ENCODE assay signal across 24 cellular contexts in the genomic region with DNA sequence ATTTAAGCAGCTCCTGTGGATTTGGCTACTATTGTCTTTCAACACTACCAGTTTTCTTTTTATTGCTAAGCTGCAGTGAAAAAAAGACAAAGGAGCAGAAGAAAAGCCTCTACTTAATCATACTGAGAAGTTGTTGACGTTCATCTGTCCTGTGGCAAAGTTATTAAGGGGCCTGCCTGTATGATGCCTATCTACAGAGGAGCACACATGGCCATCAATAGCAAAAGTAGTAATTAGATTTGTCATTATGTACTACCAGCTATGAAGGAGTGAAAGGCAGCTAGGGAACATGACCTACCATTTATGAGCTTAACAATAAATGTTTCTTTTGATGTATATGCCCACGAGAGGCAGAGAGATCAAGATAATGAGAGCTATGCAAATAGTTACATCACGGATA.
DNase-seq lines count a peak whose midpoint lies in the region; ATAC-seq, FAIRE-seq and TF ChIP-seq lines count a peak whose summit lies in the region.
"Had no signal": no experiment of that assay in that cellular context is flagged by ENCODE, and none has a peak within 500 bp of the region (broad histone marks: within the 10 kb centered on the region; RNA-seq: fewer than 3 reads in every experiment).

No MANE protein-coding gene starts in this region.

- POLR2A ChIA-PET in HEK293 (lab: Yijun Ruan, JAX) (no interaction called here), GM12878 (lab: Charles Lee) (interaction anchor here (0.6 to 0.9 kb wide), 2 partner anchors 10 to 604 kb away, joined by 3 to 4 read pairs; no protein-coding TSS in a partner anchor)

- H4K20me1 ChIP-seq in GM12878 (ENCODE audit: control insufficient read depth, insufficient read depth) = no peaks in the 10 kb centered on the region

- TF ChIP-seq EP300 in GM12878 (IDR thresholded peaks at IDR 0.05; ENCODE audit: borderline replicate concordance in 1 of 2, control insufficient read depth in 1 of 2, low read depth in 2 of 2, low read length in 2 of 2) = no peak

- H3K9me3 ChIP-seq in HEK293 (ENCODE audit: control insufficient read depth, insufficient read depth, low read depth, low read length) (no peaks in the 10 kb centered on the region), GM12878 (replicated peaks; ENCODE audit: control insufficient read depth, insufficient read depth, low read length) (no peaks in the 10 kb centered on the region)
- H3K9me3 ChIP-seq: BE2C, HAP-1, MG63 had no signal

- no peak for TF ChIP-seq RAD21 in GM12878 (IDR thresholded peaks at IDR 0.05; ENCODE audit: insufficient read depth, low read depth, low read length)

- TF ChIP-seq POLR2A in GM12878 (IDR thresholded peaks at IDR 0.05; ENCODE audit: low read depth, low read length) = no peak

- in situ Hi-C loops in GM12878 (cut with MboI) = no loop called here

- BruUV-seq in GM12878 (replicated peaks; lab: Mats Ljungman, UMichigan) = no TSS peak

- FAIRE-seq in GM12878 (lab: Jason Lieb, UNC) = no peak
- FAIRE-seq: G401.6 had no signal

- H3K4me2 ChIP-seq in GM12878 (ENCODE audit: control insufficient read depth, insufficient read depth) = no peak overlapping the region

- TF ChIP-seq CTCF in HEK293 (tag by site-specific recombination; IDR thresholded peaks at IDR 0.05) (no peak), GM12878 (IDR thresholded peaks at IDR 0.05 in 2 of 3, conservative IDR thresholded peaks at IDR 0.05 in 1 of 3; ENCODE audit: control insufficient read depth in 2 of 3, extremely low read depth in 1 of 3, insufficient read depth in 1 of 3, low read depth in 3 of 3, low read length in 3 of 3) (no peak)

- CTCF ChIA-PET in HEK293 (lab: Yijun Ruan, JAX) (no interaction called here), GM12878 (lab: Yijun Ruan, JAX) (interaction anchor here (0.6 to 1.8 kb wide), 4 partner anchors 9 to 74 kb away, joined by 3 to 7 read pairs (median 5); no protein-coding TSS in a partner anchor)

- H3K36me3 ChIP-seq in HEK293 (ENCODE audit: control insufficient read depth in 2 of 2, insufficient read depth in 1 of 2, low read length in 2 of 2) (no peaks in the 10 kb centered on the region), GM12878 (ENCODE audit: control insufficient read depth in 2 of 2, insufficient read depth in 2 of 2, low read length in 1 of 2) (no peaks in the 10 kb centered on the region)
- H3K36me3 ChIP-seq: BE2C, HAP-1, MG63 had no signal

- H3K4me1 ChIP-seq in HEK293 (ENCODE audit: control insufficient read depth, insufficient read depth, low read length) = no peaks in the 10 kb centered on the region
- H3K4me1 ChIP-seq in GM12878 (ENCODE audit: control insufficient read depth, insufficient read depth, low read length) = no peaks in the 10 kb centered on the region
- H3K4me1 ChIP-seq: BE2C, HAP-1 had no signal

- peak; percentile 85 for ATAC-seq in GM12878
- ATAC-seq in HG02759 (IDR thresholded peaks at IDR 0.05; ENCODE audit: unreplicated experiment) = no peak

- SMC1A ChIA-PET in GM12878 (lab: Charles Lee; ENCODE audit: uncharacterized antibody, unreplicated experiment) = interaction anchor here (0.6 to 2.2 kb wide), 4 partner anchors 9 to 217 kb away, joined by 3 to 17 read pairs (median 3); no protein-coding TSS in a partner anchor

- intact Hi-C loops in GM12878 (cut with micrococcal nuclease; ENCODE audit: unreplicated experiment) = no loop called here

- no peak overlapping the region for H3K9ac ChIP-seq in GM12878 (ENCODE audit: control insufficient read depth, insufficient read depth, low read length)
- H3K9ac ChIP-seq: GM23248 had no signal

- no peak overlapping the region for H3K4me3 ChIP-seq in HEK293 (ENCODE audit: low read depth, low read length)
- H3K4me3 ChIP-seq in GM12878 = no peak overlapping the region
- H3K4me3 ChIP-seq: GM23248, HAP-1, MG63, SK-N-MC had no signal

- no peak overlapping the region; the same call in 1 of the 2 replicates for H2AFZ ChIP-seq in GM12878 (ENCODE audit: control insufficient read depth, low read depth, low read length)
- H2AFZ ChIP-seq: GM23248 had no signal

- H3K27me3 ChIP-seq in GM12878 (replicated peaks in 1 of 2; ENCODE audit: control insufficient read depth in 2 of 2, insufficient read depth in 2 of 2, low read length in 1 of 2) = no peaks in the 10 kb centered on the region
- H3K27me3 ChIP-seq: BE2C, MG63 had no signal

- RAD21 ChIA-PET in GM12878 (lab: Charles Lee; ENCODE audit: unreplicated experiment) = interaction anchor here (0.9 to 2.3 kb wide), 3 partner anchors 9 to 18 kb away, joined by 3 to 5 read pairs (median 4); no protein-coding TSS in a partner anchor

- 33% methylated on average over 3 of the region's 3 CpGs for WGBS in GM12878 (ENCODE audit: insufficient coverage, insufficient replicate concordance, low lambda C conversion rate, missing lambda C conversion rate)

- peak; percentile 0 to 53 for DNase-seq in NCI-H2081 (lab: John Stamatoyannopoulos, UW)
- no peak for DNase-seq in NCI-H2081 treated with DMSO at 0.1 percent for 48 hours (lab: John Stamatoyannopoulos, UW)
- DNase-seq in NCI-H2227 (lab: John Stamatoyannopoulos, UW; ENCODE audit: unreplicated experiment) = peak; percentile 47
- no peak for DNase-seq in GM12878 (ENCODE audit: low read depth, low spot score)
- DNase-seq in NCI-H226 = no peak
- no peak for DNase-seq in HuH-7 (ENCODE audit: low spot score)
- DNase-seq: BE2C; CD4-positive, CD25-positive, alpha-beta regulatory T cell; COR-L47; DND-41; GM23248; Karpas-422; MG63; NCI-H1092; NCI-H187; NCI-H2171 treated with DMSO at 0.1 percent for 48 hours; NCI-H526; OCI-M1; SHP77 had no signal

- H3K27ac ChIP-seq in HEK293 (ENCODE audit: extremely low read depth, low read depth, low read length) (no peak overlapping the region), GM12878 (ENCODE audit: control insufficient read depth, insufficient read depth) (no peak overlapping the region)
- H3K27ac ChIP-seq: GM23248, SK-N-MC had no signal

- H3K79me2 ChIP-seq in GM12878 (ENCODE audit: control insufficient read depth, insufficient read depth, low read length) = no peaks in the 10 kb centered on the region

TF ChIP-seq in HEK293, 187 proteins besides CTCF, POLR2A, EP300 and RAD21:
- TF ChIP-seq SP7 (tag by site-specific recombination; IDR thresholded peaks at IDR 0.05) = peak; percentile 21; the same call in 1 of the 2 replicates
- TF ChIP-seq TCF7L2 (IDR thresholded peaks at IDR 0.05; ENCODE audit: borderline replicate concordance, low read depth, low read length) = peak; percentile 70; the same call in 1 of the 2 replicates
- TF ChIP-seq, protein P1, sequence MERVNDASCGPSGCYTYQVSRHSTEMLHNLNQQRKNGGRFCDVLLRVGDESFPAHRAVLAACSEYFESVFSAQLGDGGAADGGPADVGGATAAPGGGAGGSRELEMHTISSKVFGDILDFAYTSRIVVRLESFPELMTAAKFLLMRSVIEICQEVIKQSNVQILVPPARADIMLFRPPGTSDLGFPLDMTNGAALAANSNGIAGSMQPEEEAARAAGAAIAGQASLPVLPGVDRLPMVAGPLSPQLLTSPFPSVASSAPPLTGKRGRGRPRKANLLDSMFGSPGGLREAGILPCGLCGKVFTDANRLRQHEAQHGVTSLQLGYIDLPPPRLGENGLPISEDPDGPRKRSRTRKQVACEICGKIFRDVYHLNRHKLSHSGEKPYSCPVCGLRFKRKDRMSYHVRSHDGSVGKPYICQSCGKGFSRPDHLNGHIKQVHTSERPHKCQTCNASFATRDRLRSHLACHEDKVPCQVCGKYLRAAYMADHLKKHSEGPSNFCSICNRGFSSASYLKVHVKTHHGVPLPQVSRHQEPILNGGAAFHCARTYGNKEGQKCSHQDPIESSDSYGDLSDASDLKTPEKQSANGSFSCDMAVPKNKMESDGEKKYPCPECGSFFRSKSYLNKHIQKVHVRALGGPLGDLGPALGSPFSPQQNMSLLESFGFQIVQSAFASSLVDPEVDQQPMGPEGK (tag by site-specific recombination; IDR thresholded peaks at IDR 0.05) = no peak

TF ChIP-seq in GM12878, 131 proteins besides CTCF, POLR2A, EP300 and RAD21 (continues in another document):
- TF ChIP-seq GATAD2B (conservative IDR thresholded peaks at IDR 0.05; ENCODE audit: low read depth) (no peak), MTA2 (IDR thresholded peaks at IDR 0.05; ENCODE audit: low read depth) (peak; percentile 90), BCL11A (IDR thresholded peaks at IDR 0.05; ENCODE audit: low read depth, low read length) (peak; percentile 33; the same call in 1 of the 2 replicates), ASH2L (IDR thresholded peaks at IDR 0.05; ENCODE audit: borderline replicate concordance, low read depth) (no peak), STAT1 (conservative IDR thresholded peaks at IDR 0.05) (no peak), RB1 (IDR thresholded peaks at IDR 0.05; ENCODE audit: borderline replicate concordance) (no peak), YY1 (IDR thresholded peaks at IDR 0.05; ENCODE audit: low read depth, low read length) (no peak), EGR1 (IDR thresholded peaks at IDR 0.05; ENCODE audit: borderline replicate concordance in 1 of 2, low read depth in 2 of 2, low read length in 2 of 2) (no peak), TCF7 (IDR thresholded peaks at IDR 0.05; ENCODE audit: borderline replicate concordance) (no peak), CREM (IDR thresholded peaks at IDR 0.05; ENCODE audit: low read depth) (no peak), ZNF384 (IDR thresholded peaks at IDR 0.05; ENCODE audit: borderline replicate concordance, low read depth, low read length) (no peak), ZNF207 (IDR thresholded peaks at IDR 0.05; ENCODE audit: borderline replicate concordance) (no peak), NFYA (IDR thresholded peaks at IDR 0.05; ENCODE audit: borderline replicate concordance, low read depth, low read length) (no peak), SPI1 (IDR thresholded peaks at IDR 0.05; ENCODE audit: borderline replicate concordance, insufficient read depth, low read depth, low read length) (no peak), CHD1 (IDR thresholded peaks at IDR 0.05; ENCODE audit: low read depth, low read length) (no peak), TARDBP (IDR thresholded peaks at IDR 0.05; ENCODE audit: borderline replicate concordance) (no peak), WRNIP1 (IDR thresholded peaks at IDR 0.05; ENCODE audit: borderline replicate concordance, low read depth, low read length) (no peak), NBN (IDR thresholded peaks at IDR 0.05) (no peak), SREBF1 (IDR thresholded peaks at IDR 0.05; ENCODE audit: low read length) (no peak), DPF2 (IDR thresholded peaks at IDR 0.05) (0 out of 2 replicates have a peak, but pooled peaks have one; percentile 25)

Comparison
In these comparisons a context has a peak if more than half of its experiments do, and no peak if none do; other contexts are left out.
1. DNase-seq: peak in NCI-H2081 (2 of 2) and NCI-H2227 (single experiment); none in NCI-H2081 treated with DMSO at 0.1 percent for 48 hours (single experiment), GM12878 (single experiment), NCI-H226 (single experiment) and HuH-7 (single experiment).